In the genomic region with DNA sequence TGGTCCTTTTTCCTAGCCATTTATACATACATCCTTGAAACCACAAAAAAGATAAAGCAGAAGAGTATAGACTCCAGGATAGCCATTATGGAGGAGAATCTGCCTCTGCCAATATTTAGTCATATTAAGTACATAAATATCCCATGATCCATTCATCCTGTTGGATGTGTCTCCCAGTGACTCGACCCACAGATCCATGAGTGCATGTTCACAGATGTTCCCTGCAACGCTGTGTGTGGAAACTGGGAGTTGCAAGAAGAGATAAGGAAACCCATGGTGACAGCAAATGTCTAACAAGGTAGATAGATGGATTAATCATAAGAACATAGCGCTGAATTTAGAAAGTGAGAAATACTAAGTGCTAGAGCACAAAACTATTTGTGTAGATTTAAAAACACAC, we compare ENCODE assay signal across 1 cellular context.
TF ChIP-seq lines count a peak whose summit lies in the region.

No MANE protein-coding gene starts in this region.

TF ChIP-seq in endothelial cell of umbilical vein, 7 proteins besides CTCF, POLR2A, EP300 and RAD21 (continued from another document):
- TF ChIP-seq MYC (IDR thresholded peaks at IDR 0.05; ENCODE audit: low read depth, low read length) = no peak
- TF ChIP-seq FOS (IDR thresholded peaks at IDR 0.05; ENCODE audit: borderline replicate concordance, insufficient read depth, low read length) = no peak
- peak; percentile 79 for TF ChIP-seq GATA2 (IDR thresholded peaks at IDR 0.05; ENCODE audit: insufficient read depth, insufficient read length, low read depth, low read length)
TF ChIP-seq in endothelial cell of umbilical vein: peak in this region for 1.
